In the genomic region with DNA sequence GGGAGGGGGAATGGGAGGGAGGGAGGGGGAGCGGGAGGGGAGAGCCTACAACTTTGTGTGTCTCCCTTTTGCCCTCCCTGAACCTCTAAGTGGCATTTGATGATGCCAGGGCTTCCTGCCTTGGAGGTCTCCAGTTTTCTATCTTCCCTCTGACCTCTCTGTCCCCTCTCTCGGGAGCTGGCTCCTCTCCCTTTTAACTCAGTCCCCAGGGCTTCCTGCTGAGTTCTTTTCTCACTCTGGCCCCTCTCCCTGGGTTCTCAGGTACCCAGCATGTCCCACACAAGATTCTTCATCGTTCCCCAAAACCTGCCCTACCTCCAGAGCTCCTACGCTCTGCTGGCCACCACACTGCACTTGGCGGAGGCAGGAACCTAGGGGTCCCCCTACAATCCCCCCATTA, we compare ENCODE assay signal across 18 cellular contexts. TPM values are rescaled to one million over a fixed set of nuclear protein-coding genes. Genes with fewer than 3 reads are reported as not detected.
A peak's percentile ranks its signal among the peaks of the same experiment; 100 is the strongest.
DNase-seq lines count a peak whose midpoint lies in the region; ATAC-seq and TF ChIP-seq lines count a peak whose summit lies in the region.
"Had no signal": no experiment of that assay in that cellular context is flagged by ENCODE, and none has a peak within 500 bp of the region (broad histone marks: within the 10 kb centered on the region; RNA-seq: fewer than 3 reads in every experiment).

No MANE protein-coding gene starts in this region.

- no peak overlapping the region for H3K27ac Mint-ChIP-seq in WTC11
- no peak overlapping the region for H3K27ac Mint-ChIP-seq in activated naive CD8-positive, alpha-beta T cell treated with anti-CD3 and anti-CD28 coated beads, Interleukin-2, amount 50 U/mL, for 24 hours
- H3K27ac Mint-ChIP-seq: IgD-negative memory B cell had no signal

- CTCF ChIA-PET in WTC11 (lab: Charles Lee), result no interaction called here

- no peaks in the 10 kb centered on the region for H3K9me3 Mint-ChIP-seq in WTC11
- no peaks in the 10 kb centered on the region for H3K9me3 Mint-ChIP-seq in activated naive CD8-positive, alpha-beta T cell treated with anti-CD3 and anti-CD28 coated beads, Interleukin-2, amount 50 U/mL, for 24 hours
- H3K9me3 Mint-ChIP-seq: H9, IgD-negative memory B cell had no signal

- no peaks in the 10 kb centered on the region for H3K27me3 ChIP-seq in mucosa of rectum (ENCODE audit: control insufficient read depth in 2 of 2, insufficient read depth in 2 of 2, low read length in 2 of 2)
- H3K27me3 ChIP-seq in tibial artery, result no peaks in the 10 kb centered on the region
- H3K27me3 ChIP-seq: SJCRH30 had no signal

- H3K4me1 ChIP-seq in mucosa of rectum (ENCODE audit: control insufficient read depth in 2 of 2, insufficient read depth in 2 of 2, low read length in 2 of 2) (peaks cover 8 to 14% of the 10 kb centered on the region in 2 donors), tibial artery (peaks cover 0 to 34% (median 23%) of the 10 kb centered on the region in 4 donors)

- H3K9me3 ChIP-seq in mucosa of rectum (ENCODE audit: control insufficient read depth in 2 of 2, low read length in 2 of 2) (no peaks in the 10 kb centered on the region), tibial artery (no peaks in the 10 kb centered on the region)
- H3K9me3 ChIP-seq: SJCRH30 had no signal

- intact Hi-C loops in tibial artery (cut with DNase I; ENCODE audit: low total_unique reads), result no loop called here

- no peaks in the 10 kb centered on the region for H3K36me3 Mint-ChIP-seq in WTC11
- no peaks in the 10 kb centered on the region for H3K36me3 Mint-ChIP-seq in activated naive CD8-positive, alpha-beta T cell treated with anti-CD3 and anti-CD28 coated beads, Interleukin-2, amount 50 U/mL, for 24 hours (ENCODE audit: low read depth)
- H3K36me3 Mint-ChIP-seq: CD14-positive monocyte had no signal

- no peak for ATAC-seq in WTC11
- ATAC-seq in activated naive CD8-positive, alpha-beta T cell treated with anti-CD3 and anti-CD28 coated beads, Interleukin-2, amount 50 U/mL, for 24 hours, result no peak

- peak overlapping the region; percentile 19 to 35 for H3K27ac ChIP-seq in mucosa of rectum (ENCODE audit: low read depth in 2 of 2, low read length in 2 of 2)
- H3K27ac ChIP-seq in tibial artery, result peak overlapping the region; percentile 52 to 56

- no peak overlapping the region for H3K4me3 ChIP-seq in mucosa of rectum (ENCODE audit: low read length in 2 of 2)
- no peak overlapping the region for H3K4me3 ChIP-seq in tibial artery

- POLR2A ChIA-PET in WTC11 (lab: Charles Lee), result no interaction called here

- peak overlapping the region; percentile 27; the same call in 1 of the 2 replicates for H3K4me3 Mint-ChIP-seq in WTC11
- no peak overlapping the region for H3K4me3 Mint-ChIP-seq in activated naive CD8-positive, alpha-beta T cell treated with anti-CD3 and anti-CD28 coated beads, Interleukin-2, amount 50 U/mL, for 24 hours
- H3K4me3 Mint-ChIP-seq: CD14-positive monocyte, IgD-negative memory B cell had no signal

- peak; percentile 29 for DNase-seq in NCI-H82 (lab: John Stamatoyannopoulos, UW)
- no peak for DNase-seq in NCI-H82 treated with DMSO at 0.1 percent for 48 hours (lab: John Stamatoyannopoulos, UW; ENCODE audit: unreplicated experiment)
- DNase-seq in WTC11 (ENCODE audit: low spot score), result no peak
- no peak for DNase-seq in tibial artery
- no peak for DNase-seq in H4 (ENCODE audit: low spot score)
- no peak for DNase-seq in activated naive CD8-positive, alpha-beta T cell treated with anti-CD3 and anti-CD28 coated beads, Interleukin-2, amount 50 U/mL, for 24 hours
- DNase-seq in activated CD4-positive, alpha-beta T cell treated with anti-CD3 and anti-CD28 coated beads, Interleukin-2, amount 50 U/mL, for 1 hour, result no peak
- DNase-seq: EL, H9, Kasumi-1, NCI-H1105, NCI-H1694, NCI-H345, PC-3 had no signal

- peaks cover 62% of the 10 kb centered on the region for H3K4me1 Mint-ChIP-seq in WTC11
- peaks cover 20% of the 10 kb centered on the region for H3K4me1 Mint-ChIP-seq in activated naive CD8-positive, alpha-beta T cell treated with anti-CD3 and anti-CD28 coated beads, Interleukin-2, amount 50 U/mL, for 24 hours
- H3K4me1 Mint-ChIP-seq: IgD-negative memory B cell had no signal

- H3K9ac ChIP-seq in mucosa of rectum (ENCODE audit: low read depth in 1 of 2, low read length in 2 of 2), result no peak overlapping the region

- TF ChIP-seq CTCF in WTC11 (IDR thresholded peaks at IDR 0.05) (no peak), tibial artery (IDR thresholded peaks at IDR 0.05) (no peak)

- H3K27me3 Mint-ChIP-seq in WTC11 (ENCODE audit: low read depth), result peaks cover 76% of the 10 kb centered on the region
- peaks cover 11% of the 10 kb centered on the region for H3K27me3 Mint-ChIP-seq in activated naive CD8-positive, alpha-beta T cell treated with anti-CD3 and anti-CD28 coated beads, Interleukin-2, amount 50 U/mL, for 24 hours

- H3K36me3 ChIP-seq in mucosa of rectum (ENCODE audit: control insufficient read depth in 2 of 2, insufficient read depth in 2 of 2, low read length in 2 of 2) (no peaks in the 10 kb centered on the region), tibial artery (no peaks in the 10 kb centered on the region)
- H3K36me3 ChIP-seq: SJCRH30 had no signal

TF ChIP-seq in WTC11, 78 proteins besides CTCF, POLR2A, EP300 and RAD21:
- no peak for TF ChIP-seq ZNF263 (CRISPR knock-in tag; IDR thresholded peaks at IDR 0.05; ENCODE audit: low read depth)
- TF ChIP-seq AR (CRISPR knock-in tag; IDR thresholded peaks at IDR 0.05), result no peak
- TF ChIP-seq ZNF219 (CRISPR knock-in tag; IDR thresholded peaks at IDR 0.05; ENCODE audit: borderline replicate concordance), result no peak
- TF ChIP-seq HMGA2 (CRISPR knock-in tag; IDR thresholded peaks at IDR 0.05), result no peak
- no peak for TF ChIP-seq CREM (CRISPR knock-in tag; IDR thresholded peaks at IDR 0.05)
- TF ChIP-seq NR1H2 (CRISPR knock-in tag; IDR thresholded peaks at IDR 0.05), result no peak
- TF ChIP-seq FOXK1 (CRISPR knock-in tag; IDR thresholded peaks at IDR 0.05), result no peak

RNA-seq across cellular contexts. Expression of gene FAM174B, which starts 12.5 kb away (rescaled TPM):
- total RNA-seq in WTC11 (2021), result 19.0 to 22.1 TPM (median 21.8 TPM) in 3 replicates
- 0.06 and 0.14 TPM in 2 replicates for total RNA-seq in H4 (2014; rRNA removed; shearing (Covaris generic))

Comparison
In these comparisons a context has a peak if more than half of its experiments do, and no peak if none do; other contexts are left out.
1. RNA of gene FAM174B, which starts 12.5 kb away (total RNA-seq): 19.0 to 22.1 TPM in WTC11; 0.06 to 0.14 TPM in H4; every median in the first group is over 10 times any median in the second.